ENCODE assay signal across 4 cellular contexts in the genomic region with DNA sequence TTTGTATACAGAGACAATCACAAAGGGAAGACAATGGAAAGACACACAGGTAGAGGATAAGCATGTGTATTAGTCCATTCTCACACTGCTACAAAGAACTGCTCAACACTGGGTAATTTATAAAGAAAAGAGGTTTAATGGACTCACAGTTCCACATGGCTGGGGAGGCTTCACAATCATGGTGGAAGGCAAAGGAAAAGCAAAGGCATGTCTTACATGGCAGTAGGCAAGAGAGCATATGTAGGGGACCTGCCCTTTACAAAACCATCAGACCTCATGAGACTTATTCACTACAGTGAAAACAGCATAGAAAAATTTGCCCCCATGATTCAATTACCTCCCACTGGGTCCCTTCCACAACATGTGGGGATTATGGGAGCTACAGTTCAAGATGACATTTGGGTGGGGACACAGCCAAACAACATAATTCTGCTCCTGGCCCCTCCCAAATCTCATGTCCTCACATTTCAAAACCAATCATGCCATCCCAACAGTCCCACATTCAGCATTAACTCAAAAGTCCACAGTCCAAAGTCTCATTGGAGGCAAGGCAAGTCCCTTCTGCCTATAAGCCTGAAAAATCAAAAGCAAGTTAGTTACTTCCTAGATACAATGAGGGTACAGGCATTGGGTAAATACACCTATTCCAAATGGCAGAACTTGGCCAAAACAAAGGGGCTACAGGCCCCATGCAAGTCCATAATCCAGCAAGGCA. TPM values are rescaled to one million over a fixed set of nuclear protein-coding genes. Genes with fewer than 3 reads are reported as not detected.
"Had no signal": no experiment of that assay in that cellular context is flagged by ENCODE, and none has a peak within 500 bp of the region (broad histone marks: within the 10 kb centered on the region; RNA-seq: fewer than 3 reads in every experiment).

No MANE protein-coding gene starts in this region.

RNA-seq across cellular contexts. Expression of gene CCDC89, which starts 14.9 kb away (rescaled TPM):
- total RNA-seq: progenitor cell of endocrine pancreas, vagina had no signal
- polyA plus RNA-seq: naive thymus-derived CD4-positive, alpha-beta T cell; neural cell had no signal
